Comparison of ENCODE assay signal across 10 cellular contexts in genomic region chr2:84940088-84940470, GRCh38. TPM values are rescaled to one million over a fixed set of nuclear protein-coding genes. Genes with fewer than 3 reads are reported as not detected.
DNase-seq lines count a peak whose midpoint lies in the region; ATAC-seq, FAIRE-seq and TF ChIP-seq lines count a peak whose summit lies in the region.
"Had no signal": no experiment of that assay in that cellular context is flagged by ENCODE, and none has a peak within 500 bp of the region (broad histone marks: within the 10 kb centered on the region; RNA-seq: fewer than 3 reads in every experiment).

No MANE protein-coding gene starts in this region.

- no peak overlapping the region for H2BK120ac ChIP-seq in H1 (replicated peaks; ENCODE audit: low read depth, low read length)
- H2BK120ac ChIP-seq in neuronal stem cell (ENCODE audit: low read depth, low read length): no peak overlapping the region

- FAIRE-seq in H1 (lab: Jason Lieb, UNC): no peak
- FAIRE-seq: keratinocyte had no signal

- no peak for TF ChIP-seq RAD21 in H1 (IDR thresholded peaks at IDR 0.05 in 1 of 2, conservative IDR thresholded peaks at IDR 0.05 in 1 of 2; ENCODE audit: low read depth in 2 of 2, low read length in 2 of 2)

- H3K23me2 ChIP-seq in H1 (ENCODE audit: low read depth, low read length): 0 out of 2 replicates have a peak, but pooled peaks cover 2% of the 10 kb centered on the region

- H3K9me3 ChIP-seq in CD4-positive, alpha-beta memory T cell (ENCODE audit: control insufficient read depth in 1 of 2, low read length in 2 of 2): no peaks in the 10 kb centered on the region
- H3K9me3 ChIP-seq in HUES48 (ENCODE audit: control insufficient read depth, insufficient read depth, low read length) (no peaks in the 10 kb centered on the region), H1 (ENCODE audit: insufficient read depth in 2 of 2, low read depth in 1 of 2, low read length in 1 of 2) (no peaks in the 10 kb centered on the region), neuronal stem cell (replicated peaks in 1 of 2; ENCODE audit: control insufficient read depth in 2 of 2, insufficient read depth in 1 of 2, low read depth in 1 of 2, low read length in 2 of 2) (no peaks in the 10 kb centered on the region)

- peak overlapping the region; percentile 76 to 89 (median 87) for H3K4me3 Mint-ChIP-seq in CD4-positive, alpha-beta memory T cell
- no peak overlapping the region for H3K4me3 Mint-ChIP-seq in glutamatergic neuron (ENCODE audit: unreplicated experiment)

- H2BK12ac ChIP-seq in H1 (ENCODE audit: low read depth, low read length) (no peak overlapping the region), neuronal stem cell (ENCODE audit: low read length) (no peak overlapping the region)

- H3K9me3 Mint-ChIP-seq in CD4-positive, alpha-beta memory T cell: no peaks in the 10 kb centered on the region
- H3K9me3 Mint-ChIP-seq in glutamatergic neuron (ENCODE audit: unreplicated experiment): no peaks in the 10 kb centered on the region

- TF ChIP-seq POLR2A in H1 (IDR thresholded peaks at IDR 0.05; ENCODE audit: control extremely low read depth in 1 of 2, low read depth in 2 of 2, low read length in 2 of 2): no peak

- H3K4ac ChIP-seq in H1 (replicated peaks; ENCODE audit: insufficient read length, low read depth, low read length) (no peak overlapping the region), neuronal stem cell (ENCODE audit: low read length) (no peak overlapping the region)

- H3K23ac ChIP-seq in H1 (ENCODE audit: insufficient read length) (no peak overlapping the region), neuronal stem cell (ENCODE audit: low read depth, low read length, poor library complexity) (no peak overlapping the region)

- intact Hi-C loops in CD4-positive, alpha-beta memory T cell (cut with micrococcal nuclease): no loop called here

- TF ChIP-seq CTCF in H1 (IDR thresholded peaks at IDR 0.05; ENCODE audit: control extremely low read depth in 1 of 3, insufficient read depth in 1 of 3, low read depth in 1 of 3, low read length in 3 of 3) (no peak), glutamatergic neuron (IDR thresholded peaks at IDR 0.05; ENCODE audit: partially characterized antibody, unreplicated experiment) (no peak)

- CTCF ChIA-PET in CD4-positive, alpha-beta memory T cell (lab: Charles Lee; ENCODE audit: partially characterized antibody): interaction anchor here (0.8 to 9.3 kb wide), 13 partner anchors 10 to 387 kb away, joined by 3 to 111 read pairs (median 5); partner anchors contain the start of gene TGOLN2
- CTCF ChIA-PET in H1 (lab: Charles Lee; ENCODE audit: partially characterized antibody): interaction anchor here (0.6 to 7.5 kb wide), 9 partner anchors 9 to 127 kb away, joined by 3 to 54 read pairs (median 4); no protein-coding TSS in a partner anchor

- peak overlapping the region; percentile 63 for H4K91ac ChIP-seq in H1 (replicated peaks; ENCODE audit: insufficient read length, low read length)
- H4K91ac ChIP-seq in neuronal stem cell (ENCODE audit: low read depth, low read length, poor library complexity): no peak overlapping the region

- no peaks in the 10 kb centered on the region for H4K20me1 ChIP-seq in H1 (replicated peaks in 1 of 2; ENCODE audit: control insufficient read depth in 1 of 2, insufficient read depth in 2 of 2, low read length in 2 of 2)

- H3K4me2 ChIP-seq in H1 (ENCODE audit: insufficient read depth in 1 of 2, low read depth in 2 of 2, low read length in 2 of 2) (peak overlapping the region; percentile 6 to 14; a peak in 2 of 4 replicates), neuronal stem cell (ENCODE audit: insufficient read depth, low read length, poor library complexity, severe bottlenecking) (no peak overlapping the region)

- H2BK5ac ChIP-seq in H1 (ENCODE audit: low read depth, low read length): no peak overlapping the region
- H2BK5ac ChIP-seq in neuronal stem cell (ENCODE audit: low read length): no peak overlapping the region

- no peak overlapping the region for H4K5ac ChIP-seq in H1 (ENCODE audit: insufficient read length, low read depth, low read length)

- DNase-seq in CD4-positive, alpha-beta memory T cell: no peak
- no peak for DNase-seq in H1 (ENCODE audit: low read depth in 1 of 2, low spot score in 2 of 2)
- DNase-seq in neuronal stem cell (ENCODE audit: low spot score): no peak
- no peak for DNase-seq in SW480 (ENCODE audit: low spot score)
- DNase-seq in glutamatergic neuron: no peak
- no peak for DNase-seq in NCI-H446 (lab: John Stamatoyannopoulos, UW)

- H2AK5ac ChIP-seq in H1 (ENCODE audit: low read depth, low read length) (no peak overlapping the region), neuronal stem cell (ENCODE audit: low read depth, low read length) (no peak overlapping the region)

- H3K18ac ChIP-seq in H1 (ENCODE audit: extremely low read depth, low read length) (no peak overlapping the region), neuronal stem cell (ENCODE audit: low read length) (no peak overlapping the region)

- H3K36me3 ChIP-seq in CD4-positive, alpha-beta memory T cell (ENCODE audit: insufficient read depth, low read length): no peaks in the 10 kb centered on the region
- H3K36me3 ChIP-seq in HUES48 (ENCODE audit: control insufficient read depth, insufficient read depth, low read length) (no peaks in the 10 kb centered on the region), H1 (ENCODE audit: control insufficient read depth in 2 of 4, insufficient read depth in 4 of 4, low read length in 3 of 4) (no peaks in the 10 kb centered on the region), neuronal stem cell (replicated peaks in 1 of 2; ENCODE audit: control insufficient read depth in 2 of 2, insufficient read depth in 2 of 2, low read length in 2 of 2) (no peaks in the 10 kb centered on the region)

- H2BK15ac ChIP-seq in H1 (ENCODE audit: low read length) (no peak overlapping the region), neuronal stem cell (ENCODE audit: low read length) (no peak overlapping the region)

- H4K8ac ChIP-seq in H1 (ENCODE audit: extremely low read depth, insufficient read depth, low read length): no peak overlapping the region
- H4K8ac ChIP-seq in neuronal stem cell (ENCODE audit: low read depth, low read length): no peak overlapping the region

- H3K14ac ChIP-seq in H1 (ENCODE audit: insufficient read length) (no peak overlapping the region), neuronal stem cell (ENCODE audit: low read length) (no peak overlapping the region)

- H3K4me3 ChIP-seq in CD4-positive, alpha-beta memory T cell (ENCODE audit: low read length in 2 of 2): peak overlapping the region in 1 of 2 donors; percentile 45
- no peak overlapping the region for H3K4me3 ChIP-seq in HUES48 (ENCODE audit: low read depth, low read length)
- no peak overlapping the region for H3K4me3 ChIP-seq in H1 (ENCODE audit: extremely low read depth in 1 of 4, insufficient read depth in 2 of 4, low read depth in 3 of 4, low read length in 4 of 4)
- no peak overlapping the region for H3K4me3 ChIP-seq in neuronal stem cell (ENCODE audit: low read length in 2 of 2)
- H3K4me3 ChIP-seq: skin epidermis had no signal

- no peak overlapping the region for H2BK20ac ChIP-seq in H1 (ENCODE audit: low read length)

- no peaks in the 10 kb centered on the region for H3K79me2 ChIP-seq in H1 (ENCODE audit: control insufficient read depth in 1 of 2, insufficient read depth in 2 of 2, low read length in 2 of 2)

- H3K79me1 ChIP-seq in H1 (ENCODE audit: low read depth, low read length) (no peaks in the 10 kb centered on the region), neuronal stem cell (ENCODE audit: low read depth, low read length) (no peaks in the 10 kb centered on the region)

- H3K4me1 Mint-ChIP-seq in CD4-positive, alpha-beta memory T cell: peaks cover 19 to 39% (median 33%) of the 10 kb centered on the region in 4 donors
- no peaks in the 10 kb centered on the region for H3K4me1 Mint-ChIP-seq in glutamatergic neuron (ENCODE audit: low read depth, unreplicated experiment)

- no peaks in the 10 kb centered on the region for H3K27me3 ChIP-seq in CD4-positive, alpha-beta memory T cell (ENCODE audit: insufficient read depth, low read length)
- H3K27me3 ChIP-seq in HUES48 (ENCODE audit: control insufficient read depth, insufficient read depth, low read length): no peaks in the 10 kb centered on the region
- no peaks in the 10 kb centered on the region for H3K27me3 ChIP-seq in H1 (replicated peaks in 1 of 4; ENCODE audit: control insufficient read depth in 3 of 4, extremely low read depth in 1 of 4, insufficient read depth in 3 of 4, low read length in 3 of 4)
- H3K27me3 ChIP-seq in neuronal stem cell (ENCODE audit: control insufficient read depth in 3 of 3, insufficient read depth in 3 of 3, low read depth in 1 of 3, low read length in 3 of 3): no peaks in the 10 kb centered on the region

- POLR2A ChIA-PET in CD4-positive, alpha-beta memory T cell (lab: Charles Lee; ENCODE audit: partially characterized antibody): interaction anchor here (0.7 to 11.0 kb wide), 20 partner anchors 8 to 480 kb away, joined by 3 to 195 read pairs (median 5); partner anchors contain the start of genes KCMF1, SUCLG1, TMSB10 and TRABD2A
- POLR2A ChIA-PET in H1 (lab: Charles Lee; ENCODE audit: partially characterized antibody): interaction anchor here (1.1 to 15.1 kb wide), 5 partner anchors 14 to 33 kb away, joined by 3 to 231 read pairs (median 4); no protein-coding TSS in a partner anchor

- H2AFZ ChIP-seq in H1 (ENCODE audit: low read length) (peak overlapping the region; percentile 82), neuronal stem cell (ENCODE audit: low read length) (no peak overlapping the region)

- WGBS in H1 (ENCODE audit: extremely low coverage in 1 of 2, insufficient coverage in 1 of 2, insufficient read length in 1 of 2, insufficient replicate concordance in 2 of 2, low coverage in 1 of 2, low lambda C conversion rate in 2 of 2, missing lambda C conversion rate in 1 of 2), 2 experiments: 69% methylated on average over 3 of the region's 3 CpGs; no CpG with 5 or more reads in 1 of the 2 experiments
- WGBS in neuronal stem cell (ENCODE audit: extremely low coverage in 2 of 2, insufficient read length in 2 of 2, insufficient replicate concordance in 1 of 2), 2 donors: no CpG with 5 or more reads among the region's 3 CpGs

- no peak overlapping the region for H3K9ac ChIP-seq in HUES48 (ENCODE audit: low read depth, low read length)
- H3K9ac ChIP-seq in H1 (replicated peaks in 1 of 4; ENCODE audit: extremely low read depth in 1 of 4, low read depth in 3 of 4, low read length in 3 of 4): no peak overlapping the region
- no peak overlapping the region for H3K9ac ChIP-seq in neuronal stem cell (ENCODE audit: low read depth, low read length, poor library complexity)

- no peak for TF ChIP-seq EP300 in H1 (IDR thresholded peaks at IDR 0.05; ENCODE audit: borderline replicate concordance in 1 of 2, low read depth in 2 of 2, low read length in 2 of 2)

- peaks cover 28% of the 10 kb centered on the region for H3K4me1 ChIP-seq in CD4-positive, alpha-beta memory T cell (ENCODE audit: insufficient read depth, low read length)
- H3K4me1 ChIP-seq in HUES48 (ENCODE audit: control insufficient read depth, insufficient read depth, low read length) (peaks cover 17% of the 10 kb centered on the region), H1 (replicated peaks in 1 of 4; ENCODE audit: control insufficient read depth in 3 of 4, insufficient read depth in 4 of 4, low read length in 3 of 4) (peaks cover 3 to 8% (median 4%) of the 10 kb centered on the region in 4 experiments; a peak in 5 of 7 replicates), neuronal stem cell (ENCODE audit: control insufficient read depth in 2 of 2, insufficient read depth in 1 of 2, low read depth in 1 of 2, low read length in 2 of 2) (peaks cover 0 to 3% of the 10 kb centered on the region in 2 donors)

- peak overlapping the region; percentile 82 for H3K27ac ChIP-seq in CD4-positive, alpha-beta memory T cell (ENCODE audit: low read depth, low read length)
- H3K27ac ChIP-seq in HUES48 (ENCODE audit: low read depth, low read length): peak overlapping the region; percentile 36
- peak overlapping the region; percentile 23; the same call in 1 of the 2 replicates for H3K27ac ChIP-seq in H1 (ENCODE audit: low read depth, low read length)
- H3K27ac ChIP-seq in neuronal stem cell (replicated peaks; ENCODE audit: low read length): no peak overlapping the region

- H3K27ac Mint-ChIP-seq in CD4-positive, alpha-beta memory T cell: peak overlapping the region; percentile 95 to 99 (median 98)
- no peak overlapping the region for H3K27ac Mint-ChIP-seq in glutamatergic neuron (ENCODE audit: unreplicated experiment)

- no peak overlapping the region for H3K56ac ChIP-seq in H1 (replicated peaks; ENCODE audit: insufficient read length, low read depth, low read length)

- ATAC-seq in GM21360 (IDR thresholded peaks at IDR 0.05; ENCODE audit: unreplicated experiment): peak; percentile 8

- H3K27me3 Mint-ChIP-seq in CD4-positive, alpha-beta memory T cell: no peaks in the 10 kb centered on the region
- H3K27me3 Mint-ChIP-seq in glutamatergic neuron (ENCODE audit: unreplicated experiment): peaks cover 2% of the 10 kb centered on the region

- peaks cover 4% of the 10 kb centered on the region in 2 donors for H3K36me3 Mint-ChIP-seq in CD4-positive, alpha-beta memory T cell
- H3K36me3 Mint-ChIP-seq in glutamatergic neuron (ENCODE audit: unreplicated experiment): no peaks in the 10 kb centered on the region

RNA-seq across cellular contexts. Expression of gene KCMF1, which starts 30.9 kb away (rescaled TPM):
- 10 to 100 TPM; 59.8 to 62.7 TPM for total RNA-seq in CD4-positive, alpha-beta memory T cell
- polyA plus RNA-seq in CD4-positive, alpha-beta memory T cell: 10 to 100 TPM; 25.8 to 34.6 TPM
- total RNA-seq in H1 (2021; fragmentation: NEBNext Ultra II Directional; extraction: Animal tissue kit (Norgen Biotek cat#: 25700)): 149 and 152 TPM in 2 replicates
- polyA plus RNA-seq in H1 (2011; rRNA removed): 55.8 and 86.9 TPM in 2 replicates
- polyA plus RNA-seq in H1 (2011; cell fraction: cytosol; rRNA removed): 97.8 TPM
- 33.5 TPM for polyA plus RNA-seq in H1 (2011; cell fraction: nucleus; rRNA removed)
- 81.0 to 111 TPM (median 94.5 TPM) in 4 replicates for polyA plus RNA-seq in H1 (2012, experiment 1 of 2)
- 41.2 TPM for polyA plus RNA-seq in H1 (2012, experiment 2 of 2)
- 43.4 TPM for polyA plus RNA-seq in H1 (2013, experiment 1 of 2)
- polyA plus RNA-seq in H1 (2013, experiment 2 of 2): 45.1 TPM
- polyA minus RNA-seq in H1 (2011; rRNA and poly(A)+ RNA removed): 140 and 147 TPM in 2 replicates
- 58.9 TPM for polyA minus RNA-seq in H1 (2011; cell fraction: cytosol; rRNA and poly(A)+ RNA removed)
- polyA minus RNA-seq in H1 (2011; cell fraction: nucleus; rRNA and poly(A)+ RNA removed): 50.0 TPM
- 41.2 TPM for polyA plus RNA-seq in neuronal stem cell (2013, experiment 1 of 2)
- 37.1 TPM for polyA plus RNA-seq in neuronal stem cell (2013, experiment 2 of 2)
- total RNA-seq in glutamatergic neuron (ENCODE audit: unreplicated experiment): 46.8 TPM

RNA-seq across cellular contexts. Expression of gene TMSB10, which starts 34.6 kb away (rescaled TPM):
- 1,000 to 10,000 TPM; 1,218 to 1,245 TPM for total RNA-seq in CD4-positive, alpha-beta memory T cell
- polyA plus RNA-seq in CD4-positive, alpha-beta memory T cell: 1,000 to 10,000 TPM; 5,559 to 6,561 TPM
- total RNA-seq in H1 (2021; fragmentation: NEBNext Ultra II Directional; extraction: Animal tissue kit (Norgen Biotek cat#: 25700)): 1,075 and 1,095 TPM in 2 replicates
- 593 and 852 TPM in 2 replicates for polyA plus RNA-seq in H1 (2011; rRNA removed)
- 1,307 TPM for polyA plus RNA-seq in H1 (2011; cell fraction: cytosol; rRNA removed)
- polyA plus RNA-seq in H1 (2011; cell fraction: nucleus; rRNA removed): 850 TPM
- polyA plus RNA-seq in H1 (2012, experiment 1 of 2): 1,219 to 1,602 TPM (median 1,382 TPM) in 4 replicates
- 5,019 TPM for polyA plus RNA-seq in H1 (2012, experiment 2 of 2)
- 1,059 TPM for polyA plus RNA-seq in H1 (2013, experiment 1 of 2)
- polyA plus RNA-seq in H1 (2013, experiment 2 of 2): 1,056 TPM
- 80.7 and 118 TPM in 2 replicates for polyA minus RNA-seq in H1 (2011; rRNA and poly(A)+ RNA removed)
- 145 TPM for polyA minus RNA-seq in H1 (2011; cell fraction: cytosol; rRNA and poly(A)+ RNA removed)
- 80.6 TPM for polyA minus RNA-seq in H1 (2011; cell fraction: nucleus; rRNA and poly(A)+ RNA removed)
- 1,798 TPM for polyA plus RNA-seq in neuronal stem cell (2013, experiment 1 of 2)
- 1,767 TPM for polyA plus RNA-seq in neuronal stem cell (2013, experiment 2 of 2)
- total RNA-seq in glutamatergic neuron (ENCODE audit: unreplicated experiment): 3,273 TPM

RNA-seq across cellular contexts. Expression of gene TRABD2A, which starts 59.2 kb away (rescaled TPM):
- total RNA-seq in CD4-positive, alpha-beta memory T cell: 10 to 100 TPM; 83.3 to 90.7 TPM
- 10 to 100 TPM; 67.1 to 81.2 TPM for polyA plus RNA-seq in CD4-positive, alpha-beta memory T cell
- total RNA-seq in H1 (2021; fragmentation: NEBNext Ultra II Directional; extraction: Animal tissue kit (Norgen Biotek cat#: 25700)): 18.6 and 19.7 TPM in 2 replicates
- 17.3 and 17.6 TPM in 2 replicates for polyA plus RNA-seq in H1 (2011; rRNA removed)
- 11.8 TPM for polyA plus RNA-seq in H1 (2011; cell fraction: cytosol; rRNA removed)
- polyA plus RNA-seq in H1 (2011; cell fraction: nucleus; rRNA removed): 60.0 TPM
- polyA plus RNA-seq in H1 (2012, experiment 1 of 2): 14.8 to 18.1 TPM (median 16.3 TPM) in 4 replicates
- polyA plus RNA-seq in H1 (2012, experiment 2 of 2): 7.3 TPM
- 27.0 TPM for polyA plus RNA-seq in H1 (2013, experiment 1 of 2)
- 24.8 TPM for polyA plus RNA-seq in H1 (2013, experiment 2 of 2)
- 58.8 and 70.9 TPM in 2 replicates for polyA minus RNA-seq in H1 (2011; rRNA and poly(A)+ RNA removed)
- polyA minus RNA-seq in H1 (2011; cell fraction: cytosol; rRNA and poly(A)+ RNA removed): 22.2 TPM
- polyA minus RNA-seq in H1 (2011; cell fraction: nucleus; rRNA and poly(A)+ RNA removed): 67.6 TPM
- polyA plus RNA-seq in neuronal stem cell (2013, experiment 1 of 2): 11.7 TPM
- 11.8 TPM for polyA plus RNA-seq in neuronal stem cell (2013, experiment 2 of 2)
- total RNA-seq in glutamatergic neuron (ENCODE audit: unreplicated experiment): not detected

Comparison
In these comparisons a context has a peak if more than half of its experiments do, and no peak if none do; other contexts are left out.
1. RNA of gene TRABD2A, which starts 59.2 kb away (total RNA-seq): 83.3 to 90.7 TPM in CD4-positive, alpha-beta memory T cell and 18.6 to 19.7 TPM in H1; not detected in glutamatergic neuron (single experiment); every median in the first group is over 10 times any median in the second.